Comparison of ENCODE assay signal across 22 cellular contexts in the genomic region with DNA sequence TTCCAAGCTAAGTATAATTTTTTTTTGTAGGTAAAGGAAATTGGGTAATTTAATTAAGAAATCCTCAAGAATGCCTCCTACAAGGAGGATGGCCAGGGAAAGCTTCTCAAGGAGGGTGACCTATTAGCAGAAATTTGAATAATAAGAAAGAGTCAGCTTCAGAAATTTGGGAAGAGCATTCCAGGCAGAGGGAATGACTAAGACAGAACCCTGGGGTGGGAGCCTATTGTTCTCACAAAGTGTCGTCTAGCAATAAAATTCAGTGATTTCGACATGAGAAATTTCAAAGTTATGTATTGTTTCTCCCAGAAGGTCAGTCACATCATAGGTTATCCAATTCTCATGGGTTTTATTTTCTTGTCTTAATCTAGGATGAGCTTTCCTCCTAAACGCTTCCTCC.
"Had no signal": no experiment of that assay in that cellular context is flagged by ENCODE, and none has a peak within 500 bp of the region (broad histone marks: within the 10 kb centered on the region; RNA-seq: fewer than 3 reads in every experiment).

No MANE protein-coding gene starts in this region.

- DNase-seq: activated CD8-positive, alpha-beta memory T cell treated with anti-CD3 and anti-CD28 coated beads for 24 hours; activated CD8-positive, alpha-beta memory T cell treated with anti-CD3 and anti-CD28 coated beads, Interleukin-2, amount 50 U/mL, for 4 hours; activated T-cell treated with anti-CD3 and anti-CD28 coated beads, Interleukin-2, amount 50 U/mL, for 24 hours; adrenal gland; central memory CD4-positive, alpha-beta T cell; effector memory CD8-positive, alpha-beta T cell; head of caudate nucleus; left cardiac atrium; lower lobe of right lung; naive thymus-derived CD4-positive, alpha-beta T cell; stimulated activated CD4-positive, alpha-beta T cell treated with anti-CD3 and anti-CD28 coated beads, Interleukin-15, amount 100 ng/mL, for 24 hours; stimulated activated CD8-positive, alpha-beta memory T cell treated with anti-CD3 and anti-CD28 coated beads, Interleukin-4, amount 100 ng/mL, for 48 hours; stimulated activated naive B cell treated with anti-CD40 and anti-IgM and Interleukin-4, amounts not matched to agents 10 μg/mL and 1 μg/mL and 100 μg/mL, for 72 hours; T1000; transverse colon had no signal

- H3K27me3 ChIP-seq: adrenal gland, esophagus muscularis mucosa, gastroesophageal sphincter, transverse colon had no signal

- H3K9me3 ChIP-seq: adrenal gland, esophagus muscularis mucosa, gastroesophageal sphincter, lower lobe of right lung, transverse colon had no signal

- H3K27ac ChIP-seq: adrenal gland, esophagus muscularis mucosa, gastroesophageal sphincter, lower lobe of right lung, transverse colon had no signal

- H3K4me3 ChIP-seq: adrenal gland, esophagus muscularis mucosa, gastroesophageal sphincter, lower lobe of right lung, smooth muscle cell, transverse colon had no signal

- H3K36me3 ChIP-seq: adrenal gland, esophagus muscularis mucosa, gastroesophageal sphincter, lower lobe of right lung, transverse colon had no signal

- ATAC-seq: activated naive CD4-positive, alpha-beta T cell treated with anti-CD3 and anti-CD28 coated beads, Interleukin-2, amount 50 U/mL, for 72 hours; activated T-helper 17 cell treated with anti-CD3 and anti-CD28 coated beads, Interleukin-2, amount 50 U/mL, for 72 hours; effector memory CD8-positive, alpha-beta T cell; gastroesophageal sphincter; left cardiac atrium; lower lobe of right lung; naive thymus-derived CD4-positive, alpha-beta T cell; sciatic nerve; stimulated activated naive B cell treated with anti-CD40 and anti-IgM and Interleukin-4, amounts not matched to agents 10 μg/mL and 1 μg/mL and 100 μg/mL, for 72 hours; WTC11 had no signal

- H3K4me1 ChIP-seq: adrenal gland, esophagus muscularis mucosa, gastroesophageal sphincter, lower lobe of right lung, transverse colon had no signal

- H3K4me2 ChIP-seq: smooth muscle cell had no signal
